ENCODE assay signal across 1 cellular context in genomic region chr4:24527371-24527770, GRCh38.
TF ChIP-seq lines count a peak whose summit lies in the region.

No MANE protein-coding gene starts in this region.

TF ChIP-seq in HepG2, 621 proteins besides CTCF, POLR2A, EP300 and RAD21:
- TF ChIP-seq CERS6 (CRISPR knock-in tag; IDR thresholded peaks at IDR 0.05) (no peak), ARNT (IDR thresholded peaks at IDR 0.05) (no peak), ZNF17 (CRISPR knock-in tag; IDR thresholded peaks at IDR 0.05) (no peak), ZNF251 (CRISPR knock-in tag; IDR thresholded peaks at IDR 0.05) (no peak), KLF11 (CRISPR knock-in tag; IDR thresholded peaks at IDR 0.05) (no peak), ZNF652 (CRISPR knock-in tag; IDR thresholded peaks at IDR 0.05; ENCODE audit: borderline replicate concordance, low read depth) (no peak), ZFYVE20 (CRISPR knock-in tag; IDR thresholded peaks at IDR 0.05; ENCODE audit: borderline replicate concordance, low read depth) (no peak), ZNF317 (CRISPR knock-in tag; IDR thresholded peaks at IDR 0.05) (no peak), RORA (CRISPR knock-in tag; IDR thresholded peaks at IDR 0.05) (no peak), ZNF792 (CRISPR knock-in tag; IDR thresholded peaks at IDR 0.05) (no peak), ATF2 (CRISPR knock-in tag; IDR thresholded peaks at IDR 0.05) (no peak), TRIM24 (CRISPR knock-in tag; IDR thresholded peaks at IDR 0.05) (no peak), MTERF4 (CRISPR knock-in tag; IDR thresholded peaks at IDR 0.05) (no peak), KDM6A (CRISPR knock-in tag; IDR thresholded peaks at IDR 0.05; ENCODE audit: low read depth) (no peak), ELF3 (CRISPR knock-in tag; IDR thresholded peaks at IDR 0.05) (no peak), KAT2B (IDR thresholded peaks at IDR 0.05; ENCODE audit: borderline replicate concordance, low read depth, low read length) (no peak), ZNF552 (CRISPR knock-in tag; IDR thresholded peaks at IDR 0.05; ENCODE audit: borderline replicate concordance) (no peak), HINFP (CRISPR knock-in tag; IDR thresholded peaks at IDR 0.05; ENCODE audit: low read depth) (no peak), EHMT2 (IDR thresholded peaks at IDR 0.05; ENCODE audit: borderline replicate concordance, low read depth, low read length) (no peak), ZBTB1 (CRISPR knock-in tag; IDR thresholded peaks at IDR 0.05; ENCODE audit: borderline replicate concordance) (no peak)
